37 cellular contexts compared by ENCODE assay signal in the genomic region with DNA sequence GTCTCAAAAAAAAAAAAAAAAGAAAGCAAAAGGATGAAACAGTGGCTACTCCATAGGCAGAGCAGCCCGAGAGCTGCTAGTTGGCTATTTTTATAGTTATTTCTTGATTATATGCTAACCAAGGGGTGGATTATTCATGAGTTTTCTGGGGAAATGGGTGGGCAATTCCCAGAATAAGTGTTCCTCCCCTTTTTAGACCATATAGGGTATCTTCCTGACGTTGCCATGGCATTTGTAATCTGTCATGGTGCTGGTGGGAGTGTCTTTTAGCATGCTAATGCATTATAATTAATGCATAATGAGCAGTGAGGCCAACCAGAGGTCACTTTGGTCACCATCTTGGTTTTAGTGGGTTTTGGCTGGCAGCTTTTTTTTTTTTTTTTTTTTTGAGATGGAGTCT. TPM values are rescaled to one million over a fixed set of nuclear protein-coding genes. Genes with fewer than 3 reads are reported as not detected.
"Had no signal": no experiment of that assay in that cellular context is flagged by ENCODE, and none has a peak within 500 bp of the region (broad histone marks: within the 10 kb centered on the region; RNA-seq: fewer than 3 reads in every experiment).

No MANE protein-coding gene starts in this region.

- H3K36me3 Mint-ChIP-seq: activated CD4-positive, alpha-beta memory T cell treated with anti-CD3 and anti-CD28 coated beads for 36 hours; activated CD8-positive, alpha-beta memory T cell treated with anti-CD3 and anti-CD28 coated beads, Interleukin-2, amount 10 ng/mL, durations not matched to agents 7 days and 5 days; activated naive CD4-positive, alpha-beta T cell treated with anti-CD3 and anti-CD28 coated beads, Interleukin-2, amount 50 U/mL, for 24 hours; brain had no signal

- DNase-seq: activated CD4-positive, alpha-beta memory T cell treated with anti-CD3 and anti-CD28 coated beads for 36 hours; activated CD4-positive, alpha-beta T cell treated with anti-CD3 and anti-CD28 coated beads for 36 hours; activated CD4-positive, alpha-beta T cell treated with anti-CD3 and anti-CD28 coated beads, Interleukin-2, amount 10 ng/mL, durations not matched to agents 24 days and 14 days; activated CD4-positive, CD25-positive, alpha-beta regulatory T cell; activated CD4-positive, CD25-positive, alpha-beta regulatory T cell treated with anti-CD3 and anti-CD28 coated beads, Interleukin-2, amount 50 U/mL, for 72 hours; activated CD8-positive, alpha-beta memory T cell treated with anti-CD3 and anti-CD28 coated beads, Interleukin-2, amount 10 ng/mL, durations not matched to agents 7 days and 5 days; activated CD8-positive, alpha-beta memory T cell treated with anti-CD3 and anti-CD28 coated beads, Interleukin-2, amount 50 U/mL, for 4 hours; activated CD8-positive, alpha-beta T cell treated with anti-CD3 and anti-CD28 coated beads, Interleukin-2, amount 10 ng/mL, durations not matched to agents 7 days and 5 days; activated effector memory CD4-positive, alpha-beta T cell treated with anti-CD3 and anti-CD28 coated beads, Interleukin-2, amount 50 U/mL, for 16 hours; activated naive CD4-positive, alpha-beta T cell treated with anti-CD3 and anti-CD28 coated beads for 36 hours; activated naive CD8-positive, alpha-beta T cell treated with anti-CD3 and anti-CD28 coated beads for 36 hours; activated naive CD8-positive, alpha-beta T cell treated with anti-CD3 and anti-CD28 coated beads, Interleukin-2, amount 50 U/mL, for 24 hours; activated T-cell treated with anti-CD3 and anti-CD28 coated beads, Interleukin-2, amount 50 U/mL, for 1 hour; activated T-cell treated with anti-CD3 and anti-CD28 coated beads, Interleukin-2, amount 50 U/mL, for 48 hours; central memory CD4-positive, alpha-beta T cell; cerebellar nuclear complex; colonic mucosa; effector CD8-positive, alpha-beta T cell; esophagus squamous epithelium; foreskin melanocyte; head of caudate nucleus; T-helper 2 cell had no signal

- H3K27ac ChIP-seq: ascending aorta, breast epithelium, cardiac muscle cell, colonic mucosa, epithelial cell of prostate, esophagus squamous epithelium, gastroesophageal sphincter had no signal

- ATAC-seq: activated CD4-positive, alpha-beta T cell treated with anti-CD3 and anti-CD28 coated beads for 36 hours; activated CD8-positive, alpha-beta memory T cell treated with anti-CD3 and anti-CD28 coated beads, Interleukin-2, amount 10 ng/mL, durations not matched to agents 7 days and 5 days; activated CD8-positive, alpha-beta T cell treated with anti-CD3 and anti-CD28 coated beads, Interleukin-2, amount 10 ng/mL, durations not matched to agents 7 days and 5 days; activated naive CD8-positive, alpha-beta T cell treated with anti-CD3 and anti-CD28 coated beads, Interleukin-2, amount 50 U/mL, for 24 hours; gastroesophageal sphincter had no signal

- H3K4me1 Mint-ChIP-seq: brain had no signal

- H3K27me3 ChIP-seq: ascending aorta, breast epithelium, cardiac muscle cell, colonic mucosa had no signal

- H3K4me1 ChIP-seq: breast epithelium, colonic mucosa had no signal

- H3K4me3 Mint-ChIP-seq: activated CD4-positive, alpha-beta memory T cell treated with anti-CD3 and anti-CD28 coated beads for 36 hours; activated CD4-positive, alpha-beta T cell treated with anti-CD3 and anti-CD28 coated beads for 36 hours; activated CD4-positive, alpha-beta T cell treated with anti-CD3 and anti-CD28 coated beads, Interleukin-2, amount 10 ng/mL, durations not matched to agents 24 days and 14 days; activated CD8-positive, alpha-beta memory T cell treated with anti-CD3 and anti-CD28 coated beads, Interleukin-2, amount 10 ng/mL, durations not matched to agents 7 days and 5 days; activated CD8-positive, alpha-beta T cell treated with anti-CD3 and anti-CD28 coated beads, Interleukin-2, amount 10 ng/mL, durations not matched to agents 7 days and 5 days; activated naive CD4-positive, alpha-beta T cell treated with anti-CD3 and anti-CD28 coated beads for 36 hours; activated naive CD4-positive, alpha-beta T cell treated with anti-CD3 and anti-CD28 coated beads, Interleukin-2, amount 50 U/mL, for 24 hours; activated naive CD8-positive, alpha-beta T cell treated with anti-CD3 and anti-CD28 coated beads for 36 hours; activated naive CD8-positive, alpha-beta T cell treated with anti-CD3 and anti-CD28 coated beads, Interleukin-2, amount 50 U/mL, for 24 hours; activated T-helper 1 cell treated with anti-CD3 and anti-CD28 coated beads, Interleukin-12 subunit alpha, Interleukin-12 subunit beta, Interleukin-2, Interleukin-4 antibody, amounts not matched to agents 30 ng/mL and 10 ng/mL and 1 ng/mL, durations not matched to agents 14 hours and 24 hours and 36 hours; brain had no signal

- H3K9me3 Mint-ChIP-seq: activated CD4-positive, alpha-beta memory T cell treated with anti-CD3 and anti-CD28 coated beads for 36 hours; activated CD4-positive, alpha-beta T cell treated with anti-CD3 and anti-CD28 coated beads, Interleukin-2, amount 10 ng/mL, durations not matched to agents 24 days and 14 days; activated naive CD4-positive, alpha-beta T cell treated with anti-CD3 and anti-CD28 coated beads for 36 hours; activated naive CD4-positive, alpha-beta T cell treated with anti-CD3 and anti-CD28 coated beads, Interleukin-2, amount 50 U/mL, for 24 hours; activated naive CD8-positive, alpha-beta T cell treated with anti-CD3 and anti-CD28 coated beads for 36 hours; activated naive CD8-positive, alpha-beta T cell treated with anti-CD3 and anti-CD28 coated beads, Interleukin-2, amount 50 U/mL, for 24 hours; activated T-helper 1 cell treated with anti-CD3 and anti-CD28 coated beads, Interleukin-12 subunit alpha, Interleukin-12 subunit beta, Interleukin-2, Interleukin-4 antibody, amounts not matched to agents 30 ng/mL and 10 ng/mL and 1 ng/mL, durations not matched to agents 14 hours and 24 hours and 36 hours had no signal

- H3K27ac Mint-ChIP-seq: activated CD4-positive, alpha-beta memory T cell treated with anti-CD3 and anti-CD28 coated beads for 36 hours; activated CD4-positive, alpha-beta T cell treated with anti-CD3 and anti-CD28 coated beads for 36 hours; activated CD8-positive, alpha-beta memory T cell treated with anti-CD3 and anti-CD28 coated beads, Interleukin-2, amount 10 ng/mL, durations not matched to agents 7 days and 5 days; activated CD8-positive, alpha-beta T cell treated with anti-CD3 and anti-CD28 coated beads, Interleukin-2, amount 10 ng/mL, durations not matched to agents 7 days and 5 days; activated naive CD4-positive, alpha-beta T cell treated with anti-CD3 and anti-CD28 coated beads for 36 hours; activated naive CD4-positive, alpha-beta T cell treated with anti-CD3 and anti-CD28 coated beads, Interleukin-2, amount 50 U/mL, for 24 hours; activated naive CD8-positive, alpha-beta T cell treated with anti-CD3 and anti-CD28 coated beads for 36 hours; activated naive CD8-positive, alpha-beta T cell treated with anti-CD3 and anti-CD28 coated beads, Interleukin-2, amount 50 U/mL, for 24 hours; activated T-helper 1 cell treated with anti-CD3 and anti-CD28 coated beads, Interleukin-12 subunit alpha, Interleukin-12 subunit beta, Interleukin-2, Interleukin-4 antibody, amounts not matched to agents 30 ng/mL and 10 ng/mL and 1 ng/mL, durations not matched to agents 14 hours and 24 hours and 36 hours; activated T-helper 2 cell treated with anti-CD3 and anti-CD28 coated beads, Interferon-gamma antibody, Interleukin-2, Interleukin-4, amounts not matched to agents 10 μg/mL and 5 μg/mL and 100 μg/mL, durations not matched to agents 14 hours and 24 hours and 36 hours; brain had no signal

- H3K27me3 Mint-ChIP-seq: activated CD4-positive, alpha-beta memory T cell treated with anti-CD3 and anti-CD28 coated beads for 36 hours; activated CD4-positive, alpha-beta T cell treated with anti-CD3 and anti-CD28 coated beads for 36 hours; activated CD4-positive, alpha-beta T cell treated with anti-CD3 and anti-CD28 coated beads, Interleukin-2, amount 10 ng/mL, durations not matched to agents 24 days and 14 days; activated CD8-positive, alpha-beta memory T cell treated with anti-CD3 and anti-CD28 coated beads, Interleukin-2, amount 10 ng/mL, durations not matched to agents 7 days and 5 days; activated naive CD4-positive, alpha-beta T cell treated with anti-CD3 and anti-CD28 coated beads, Interleukin-2, amount 50 U/mL, for 24 hours; activated naive CD8-positive, alpha-beta T cell treated with anti-CD3 and anti-CD28 coated beads for 36 hours; activated naive CD8-positive, alpha-beta T cell treated with anti-CD3 and anti-CD28 coated beads, Interleukin-2, amount 50 U/mL, for 24 hours had no signal

- H3K36me3 ChIP-seq: ascending aorta, breast epithelium, cardiac muscle cell, colonic mucosa, esophagus squamous epithelium, gastroesophageal sphincter had no signal

- H3K4me3 ChIP-seq: ascending aorta, breast epithelium, cardiac muscle cell, colonic mucosa, esophagus squamous epithelium, gastroesophageal sphincter had no signal

- H3K9me3 ChIP-seq: ascending aorta, breast epithelium, colonic mucosa, esophagus squamous epithelium, gastroesophageal sphincter had no signal

RNA-seq across cellular contexts. Expression of gene OR10H1, which starts 25.4 kb away (rescaled TPM):
- total RNA-seq: activated CD4-positive, alpha-beta memory T cell treated with anti-CD3 and anti-CD28 coated beads for 36 hours; activated CD4-positive, alpha-beta T cell treated with anti-CD3 and anti-CD28 coated beads for 36 hours; activated CD8-positive, alpha-beta memory T cell treated with anti-CD3 and anti-CD28 coated beads for 36 hours; activated CD8-positive, alpha-beta memory T cell treated with anti-CD3 and anti-CD28 coated beads, Interleukin-2, amount 10 ng/mL, durations not matched to agents 7 days and 5 days; activated CD8-positive, alpha-beta T cell treated with anti-CD3 and anti-CD28 coated beads, Interleukin-2, amount 10 ng/mL, durations not matched to agents 7 days and 5 days; activated naive CD4-positive, alpha-beta T cell treated with anti-CD3 and anti-CD28 coated beads for 36 hours; activated naive CD8-positive, alpha-beta T cell treated with anti-CD3 and anti-CD28 coated beads for 36 hours; activated T-helper 1 cell treated with anti-CD3 and anti-CD28 coated beads, Interleukin-12 subunit alpha, Interleukin-12 subunit beta, Interleukin-2, Interleukin-4 antibody, amounts not matched to agents 30 ng/mL and 10 ng/mL and 1 ng/mL, durations not matched to agents 14 hours and 24 hours and 36 hours; activated T-helper 2 cell treated with anti-CD3 and anti-CD28 coated beads, Interferon-gamma antibody, Interleukin-2, Interleukin-4, amounts not matched to agents 10 μg/mL and 5 μg/mL and 100 μg/mL, durations not matched to agents 14 hours and 24 hours and 36 hours; ascending aorta; breast epithelium; cardiac muscle cell; colonic mucosa; dermis microvascular lymphatic vessel endothelial cell; endothelial cell of umbilical vein; esophagus squamous epithelium; fibroblast of lung; fibroblast of villous mesenchyme; gastroesophageal sphincter; glomerular endothelial cell had no signal

RNA-seq across cellular contexts. Expression of gene OR10H5, which starts 53.4 kb away (rescaled TPM):
- total RNA-seq: activated CD4-positive, alpha-beta memory T cell treated with anti-CD3 and anti-CD28 coated beads for 36 hours; activated CD4-positive, alpha-beta T cell treated with anti-CD3 and anti-CD28 coated beads for 36 hours; activated CD4-positive, alpha-beta T cell treated with anti-CD3 and anti-CD28 coated beads, Interleukin-2, amount 10 ng/mL, durations not matched to agents 24 days and 14 days; activated CD8-positive, alpha-beta memory T cell treated with anti-CD3 and anti-CD28 coated beads for 36 hours; activated CD8-positive, alpha-beta memory T cell treated with anti-CD3 and anti-CD28 coated beads, Interleukin-2, amount 10 ng/mL, durations not matched to agents 7 days and 5 days; activated CD8-positive, alpha-beta T cell treated with anti-CD3 and anti-CD28 coated beads, Interleukin-2, amount 10 ng/mL, durations not matched to agents 7 days and 5 days; activated naive CD4-positive, alpha-beta T cell treated with anti-CD3 and anti-CD28 coated beads for 36 hours; activated naive CD8-positive, alpha-beta T cell treated with anti-CD3 and anti-CD28 coated beads for 36 hours; activated T-helper 1 cell treated with anti-CD3 and anti-CD28 coated beads, Interleukin-12 subunit alpha, Interleukin-12 subunit beta, Interleukin-2, Interleukin-4 antibody, amounts not matched to agents 30 ng/mL and 10 ng/mL and 1 ng/mL, durations not matched to agents 14 hours and 24 hours and 36 hours; activated T-helper 2 cell treated with anti-CD3 and anti-CD28 coated beads, Interferon-gamma antibody, Interleukin-2, Interleukin-4, amounts not matched to agents 10 μg/mL and 5 μg/mL and 100 μg/mL, durations not matched to agents 14 hours and 24 hours and 36 hours; ascending aorta; breast epithelium; cardiac muscle cell; colonic mucosa; dermis microvascular lymphatic vessel endothelial cell; endothelial cell of umbilical vein; esophagus squamous epithelium; fibroblast of lung; fibroblast of villous mesenchyme; gastroesophageal sphincter; glomerular endothelial cell had no signal

RNA-seq across cellular contexts. Expression of gene CYP4F2, which starts 57.0 kb away (rescaled TPM):
- total RNA-seq: activated CD4-positive, alpha-beta memory T cell treated with anti-CD3 and anti-CD28 coated beads for 36 hours; activated CD4-positive, alpha-beta T cell treated with anti-CD3 and anti-CD28 coated beads for 36 hours; activated CD4-positive, alpha-beta T cell treated with anti-CD3 and anti-CD28 coated beads, Interleukin-2, amount 10 ng/mL, durations not matched to agents 24 days and 14 days; activated CD8-positive, alpha-beta memory T cell treated with anti-CD3 and anti-CD28 coated beads, Interleukin-2, amount 10 ng/mL, durations not matched to agents 7 days and 5 days; activated CD8-positive, alpha-beta T cell treated with anti-CD3 and anti-CD28 coated beads, Interleukin-2, amount 10 ng/mL, durations not matched to agents 7 days and 5 days; activated T-helper 1 cell treated with anti-CD3 and anti-CD28 coated beads, Interleukin-12 subunit alpha, Interleukin-12 subunit beta, Interleukin-2, Interleukin-4 antibody, amounts not matched to agents 30 ng/mL and 10 ng/mL and 1 ng/mL, durations not matched to agents 14 hours and 24 hours and 36 hours; activated T-helper 2 cell treated with anti-CD3 and anti-CD28 coated beads, Interferon-gamma antibody, Interleukin-2, Interleukin-4, amounts not matched to agents 10 μg/mL and 5 μg/mL and 100 μg/mL, durations not matched to agents 14 hours and 24 hours and 36 hours; cardiac muscle cell; dermis microvascular lymphatic vessel endothelial cell; endothelial cell of umbilical vein; fibroblast of lung; fibroblast of villous mesenchyme; gastroesophageal sphincter; glomerular endothelial cell had no signal
